1 cellular context compared by ENCODE assay signal in genomic region chr17:44070455-44071197, GRCh38.
TF ChIP-seq lines count a peak whose summit lies in the region.

Gene G6PC3 (plus strand): TSS chr17:44070735. CDS start chr17:44070966, 231 bp downstream.

TF ChIP-seq in HEK293, 187 proteins besides CTCF, POLR2A, EP300 and RAD21 (continued from another document and continues in another):
- TF ChIP-seq ZBTB26 (tag by site-specific recombination; optimal IDR thresholded peaks at IDR 0.05): peak; percentile 76
- no peak for TF ChIP-seq ZNF16 (tag by site-specific recombination; IDR thresholded peaks at IDR 0.05; ENCODE audit: low read depth)
- peak; percentile 98 for TF ChIP-seq ZBTB20 (tag by site-specific recombination; IDR thresholded peaks at IDR 0.05)
- TF ChIP-seq ZNF521 (tag by site-specific recombination; IDR thresholded peaks at IDR 0.05): no peak
- TF ChIP-seq OVOL3 (tag by site-specific recombination; IDR thresholded peaks at IDR 0.05): peak; percentile 95
- TF ChIP-seq PRDM6 (tag by site-specific recombination; IDR thresholded peaks at IDR 0.05): no peak
- TF ChIP-seq ZNF555 (tag by site-specific recombination; conservative IDR thresholded peaks at IDR 0.05): no peak
- no peak for TF ChIP-seq ZNF132 (tag by site-specific recombination; IDR thresholded peaks at IDR 0.05; ENCODE audit: borderline replicate concordance)
- TF ChIP-seq ZNF175 (tag by site-specific recombination; IDR thresholded peaks at IDR 0.05): no peak
- TF ChIP-seq WT1 (tag by site-specific recombination; IDR thresholded peaks at IDR 0.05): peak; percentile 12; the same call in 1 of the 2 replicates
- TF ChIP-seq ZNF701 (tag by site-specific recombination; IDR thresholded peaks at IDR 0.05): no peak
- TF ChIP-seq ZSCAN30 (tag by site-specific recombination; IDR thresholded peaks at IDR 0.05): peak; percentile 88
- TF ChIP-seq SETDB1 (IDR thresholded peaks at IDR 0.05; ENCODE audit: insufficient read length, low read length): no peak
- no peak for TF ChIP-seq ZNF645 (tag by site-specific recombination; IDR thresholded peaks at IDR 0.05)
- TF ChIP-seq ZNF544 (tag by site-specific recombination; IDR thresholded peaks at IDR 0.05): no peak
- TF ChIP-seq ZNF280C (tag by site-specific recombination; IDR thresholded peaks at IDR 0.05): no peak
- peak; percentile 37; the same call in 1 of the 2 replicates for TF ChIP-seq HIC1 (tag by site-specific recombination; IDR thresholded peaks at IDR 0.05)
- no peak for TF ChIP-seq ZNF707 (tag by site-specific recombination; IDR thresholded peaks at IDR 0.05)
- TF ChIP-seq ZNF626 (tag by site-specific recombination; IDR thresholded peaks at IDR 0.05): no peak
- TF ChIP-seq ZNF354C (tag by site-specific recombination; IDR thresholded peaks at IDR 0.05; ENCODE audit: borderline replicate concordance, low read depth): no peak
- no peak for TF ChIP-seq ZNF473 (tag by site-specific recombination; IDR thresholded peaks at IDR 0.05)
- 0 out of 2 replicates have a peak, but pooled peaks have one; percentile 0 for TF ChIP-seq ZNF513 (tag by site-specific recombination; IDR thresholded peaks at IDR 0.05)
- no peak; the same call in none of the 2 replicates for TF ChIP-seq ZNF24 (tag by site-specific recombination; IDR thresholded peaks at IDR 0.05)
- no peak for TF ChIP-seq ZNF23 (tag by site-specific recombination; IDR thresholded peaks at IDR 0.05; ENCODE audit: borderline replicate concordance)
- TF ChIP-seq ZNF433 (tag by site-specific recombination; IDR thresholded peaks at IDR 0.05; ENCODE audit: low read depth): no peak
- TF ChIP-seq KLF8 (tag by site-specific recombination; IDR thresholded peaks at IDR 0.05): peak; percentile 58; the same call in 1 of the 2 replicates
- TF ChIP-seq ZNF404 (tag by site-specific recombination; IDR thresholded peaks at IDR 0.05): no peak
- peak; percentile 81 for TF ChIP-seq KLF10 (tag by site-specific recombination; IDR thresholded peaks at IDR 0.05)
- no peak for TF ChIP-seq ZNF302 (tag by site-specific recombination; IDR thresholded peaks at IDR 0.05; ENCODE audit: low read depth)
- TF ChIP-seq ZNF280D (tag by site-specific recombination; IDR thresholded peaks at IDR 0.05): no peak
- peak; percentile 86 for TF ChIP-seq PBX3 (CRISPR knock-in tag; IDR thresholded peaks at IDR 0.05)
- TF ChIP-seq GFI1B (tag by site-specific recombination; IDR thresholded peaks at IDR 0.05): no peak
- TF ChIP-seq ZNF621 (tag by site-specific recombination; IDR thresholded peaks at IDR 0.05): no peak
- peak; percentile 61 for TF ChIP-seq PATZ1 (tag by site-specific recombination; IDR thresholded peaks at IDR 0.05)
- no peak; the same call in 1 of the 2 replicates for TF ChIP-seq BCL11A (tag by site-specific recombination; IDR thresholded peaks at IDR 0.05; ENCODE audit: low read depth)
- no peak for TF ChIP-seq ZNF248 (tag by site-specific recombination; IDR thresholded peaks at IDR 0.05)
- peak; percentile 96 for TF ChIP-seq ZBTB11 (tag by site-specific recombination; conservative IDR thresholded peaks at IDR 0.05; ENCODE audit: low read depth)
- TF ChIP-seq ZNF670 (tag by site-specific recombination; IDR thresholded peaks at IDR 0.05; ENCODE audit: low read depth): no peak
- TF ChIP-seq ZNF416 (tag by site-specific recombination; IDR thresholded peaks at IDR 0.05): no peak
